In the genomic region with DNA sequence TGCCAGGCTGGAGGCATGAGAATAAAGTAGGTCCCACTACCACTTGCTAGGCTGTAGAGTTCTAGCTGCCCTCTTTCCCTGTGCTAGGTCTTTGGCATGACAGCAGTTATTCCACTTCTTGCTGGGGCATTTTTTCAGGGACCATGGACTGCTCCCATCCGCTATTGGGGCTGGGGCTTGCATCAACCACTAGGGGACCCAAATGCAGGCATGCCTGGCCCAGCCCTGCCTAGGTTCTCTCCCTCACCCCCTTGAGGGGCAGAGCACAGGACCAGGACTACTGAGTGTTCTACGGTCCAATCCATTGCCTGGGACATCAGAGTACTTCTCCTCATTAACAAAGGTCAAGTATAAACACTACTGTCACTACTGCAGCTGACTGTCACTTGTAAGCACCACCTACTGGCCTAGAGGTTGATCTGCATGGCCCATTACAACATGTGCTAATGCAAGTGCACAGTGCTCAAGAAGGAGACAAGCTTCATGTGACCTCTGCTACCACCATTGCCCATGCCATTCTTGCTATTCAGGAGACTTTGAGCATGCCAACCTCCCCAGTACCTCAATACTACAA, we compare ENCODE assay signal across 18 cellular contexts.
DNase-seq lines count a peak whose midpoint lies in the region; ATAC-seq, FAIRE-seq and TF ChIP-seq lines count a peak whose summit lies in the region.
"Had no signal": no experiment of that assay in that cellular context is flagged by ENCODE, and none has a peak within 500 bp of the region (broad histone marks: within the 10 kb centered on the region; RNA-seq: fewer than 3 reads in every experiment).

No MANE protein-coding gene starts in this region.

- no peak overlapping the region for H3K23ac ChIP-seq in H1 (ENCODE audit: insufficient read length)

- no peak overlapping the region for H3K14ac ChIP-seq in H1 (ENCODE audit: insufficient read length)

- 96% methylated on average over 2 of the region's 2 CpGs; no CpG with 5 or more reads in 1 of the 2 experiments for WGBS in H1 (ENCODE audit: extremely low coverage in 1 of 2, insufficient coverage in 1 of 2, insufficient read length in 1 of 2, insufficient replicate concordance in 2 of 2, low coverage in 1 of 2, low lambda C conversion rate in 2 of 2, missing lambda C conversion rate in 1 of 2), 2 experiments

- peak; percentile 47 for DNase-seq in SIG-M5 treated with dmso at 0.1 percent for 504 hours (lab: John Stamatoyannopoulos, UW; ENCODE audit: unreplicated experiment)
- no peak for DNase-seq in SIG-M5 (lab: John Stamatoyannopoulos, UW)
- peak; percentile 27 for DNase-seq in Jurkat, Clone E6-1 (ENCODE audit: low read depth, low spot score)
- no peak for DNase-seq in H1 (ENCODE audit: low read depth in 1 of 2, low spot score in 2 of 2)
- no peak for DNase-seq in upper lobe of right lung
- no peak for DNase-seq in glomerular visceral epithelial cell (ENCODE audit: extremely low spot score)
- DNase-seq: adrenal gland; dorsolateral prefrontal cortex; glutamatergic neuron; HCEC 1CT; mammary epithelial cell; NCI-H187; PC-9; stimulated activated CD4-positive, alpha-beta T cell treated with anti-CD3 and anti-CD28 coated beads, Interleukin-2, amount 100 ng/mL, for 48 hours; stimulated activated naive CD8-positive, alpha-beta T cell treated with anti-CD3 and anti-CD28 coated beads, Interleukin-15, amount 100 ng/mL, for 72 hours; T1000 had no signal

- H3K23me2 ChIP-seq in H1 (ENCODE audit: low read depth, low read length): no peaks in the 10 kb centered on the region

- H2BK12ac ChIP-seq in H1 (ENCODE audit: low read depth, low read length): no peak overlapping the region

- CTCF ChIA-PET in H1 (lab: Charles Lee; ENCODE audit: partially characterized antibody): interaction anchor here (0.5 to 4.8 kb wide), 13 partner anchors 8 to 531 kb away, joined by 3 to 32 read pairs (median 3); no protein-coding TSS in a partner anchor

- H3K79me2 ChIP-seq in H1 (ENCODE audit: control insufficient read depth in 1 of 2, insufficient read depth in 2 of 2, low read length in 2 of 2): no peaks in the 10 kb centered on the region

- FAIRE-seq in H1 (lab: Jason Lieb, UNC): no peak

- H3K9me3 ChIP-seq in H1 (ENCODE audit: insufficient read depth in 2 of 2, low read depth in 1 of 2, low read length in 1 of 2): no peaks in the 10 kb centered on the region
- H3K9me3 ChIP-seq in upper lobe of right lung: no peaks in the 10 kb centered on the region
- H3K9me3 ChIP-seq: adrenal gland had no signal

- no peak overlapping the region for H3K4ac ChIP-seq in H1 (replicated peaks; ENCODE audit: insufficient read length, low read depth, low read length)

- no peak overlapping the region for H4K91ac ChIP-seq in H1 (replicated peaks; ENCODE audit: insufficient read length, low read length)

- no peak overlapping the region for H3K56ac ChIP-seq in H1 (replicated peaks; ENCODE audit: insufficient read length, low read depth, low read length)

- H3K27ac ChIP-seq in H1 (ENCODE audit: low read depth, low read length) (no peak overlapping the region), upper lobe of right lung (no peak overlapping the region)
- H3K27ac ChIP-seq: adrenal gland, dorsolateral prefrontal cortex, PC-9 had no signal

- H4K20me1 ChIP-seq in H1 (replicated peaks in 1 of 2; ENCODE audit: control insufficient read depth in 1 of 2, insufficient read depth in 2 of 2, low read length in 2 of 2): no peaks in the 10 kb centered on the region

- no peaks in the 10 kb centered on the region for H3K27me3 ChIP-seq in H1 (replicated peaks in 1 of 4; ENCODE audit: control insufficient read depth in 3 of 4, extremely low read depth in 1 of 4, insufficient read depth in 3 of 4, low read length in 3 of 4)
- H3K27me3 ChIP-seq in upper lobe of right lung: no peaks in the 10 kb centered on the region
- H3K27me3 ChIP-seq: adrenal gland, dorsolateral prefrontal cortex had no signal

- H4K5ac ChIP-seq in H1 (ENCODE audit: insufficient read length, low read depth, low read length): no peak overlapping the region

- H3K79me1 ChIP-seq in H1 (ENCODE audit: low read depth, low read length): no peaks in the 10 kb centered on the region

- no peak overlapping the region for H3K18ac ChIP-seq in H1 (ENCODE audit: extremely low read depth, low read length)

- intact Hi-C loops in upper lobe of right lung (cut with DNase I): no loop called here

- no peak overlapping the region for H2AK5ac ChIP-seq in H1 (ENCODE audit: low read depth, low read length)

- H3K4me2 ChIP-seq in H1 (ENCODE audit: insufficient read depth in 1 of 2, low read depth in 2 of 2, low read length in 2 of 2): no peak overlapping the region
- H3K4me2 ChIP-seq: PC-9 had no signal

- H2BK15ac ChIP-seq in H1 (ENCODE audit: low read length): no peak overlapping the region

- no peak overlapping the region for H2BK20ac ChIP-seq in H1 (ENCODE audit: low read length)

- no peak overlapping the region for H3K4me3 ChIP-seq in Jurkat, Clone E6-1 (ENCODE audit: low read length)
- H3K4me3 ChIP-seq in H1 (ENCODE audit: extremely low read depth in 1 of 4, insufficient read depth in 2 of 4, low read depth in 3 of 4, low read length in 4 of 4) (no peak overlapping the region), upper lobe of right lung (no peak overlapping the region)
- H3K4me3 ChIP-seq: adrenal gland, dorsolateral prefrontal cortex, PC-9 had no signal

- TF ChIP-seq RAD21 in H1 (IDR thresholded peaks at IDR 0.05 in 1 of 2, conservative IDR thresholded peaks at IDR 0.05 in 1 of 2; ENCODE audit: low read depth in 2 of 2, low read length in 2 of 2): peak; percentile 6 to 7; a peak in 1 of 4 replicates

- TF ChIP-seq POLR2A in H1 (IDR thresholded peaks at IDR 0.05; ENCODE audit: control extremely low read depth in 1 of 2, low read depth in 2 of 2, low read length in 2 of 2): no peak

- H3K36me3 ChIP-seq in H1 (ENCODE audit: control insufficient read depth in 2 of 4, insufficient read depth in 4 of 4, low read length in 3 of 4) (no peaks in the 10 kb centered on the region), upper lobe of right lung (no peaks in the 10 kb centered on the region)
- H3K36me3 ChIP-seq: adrenal gland had no signal

- H3K9ac ChIP-seq in H1 (replicated peaks in 1 of 4; ENCODE audit: extremely low read depth in 1 of 4, low read depth in 3 of 4, low read length in 3 of 4): no peak overlapping the region

- H4K8ac ChIP-seq in H1 (ENCODE audit: extremely low read depth, insufficient read depth, low read length): no peak overlapping the region

- POLR2A ChIA-PET in H1 (lab: Charles Lee; ENCODE audit: partially characterized antibody): no interaction called here

- TF ChIP-seq CTCF in H1 (IDR thresholded peaks at IDR 0.05; ENCODE audit: control extremely low read depth in 1 of 3, insufficient read depth in 1 of 3, low read depth in 1 of 3, low read length in 3 of 3) (peak in 2 of 3 experiments; percentile 24 to 58; a peak in 2 of 4 replicates), upper lobe of right lung (IDR thresholded peaks at IDR 0.05) (no peak)

- no peak overlapping the region for H2BK120ac ChIP-seq in H1 (replicated peaks; ENCODE audit: low read depth, low read length)

- H2BK5ac ChIP-seq in H1 (ENCODE audit: low read depth, low read length): no peak overlapping the region

- H3K4me1 ChIP-seq in H1 (replicated peaks in 1 of 4; ENCODE audit: control insufficient read depth in 3 of 4, insufficient read depth in 4 of 4, low read length in 3 of 4) (no peaks in the 10 kb centered on the region), upper lobe of right lung (no peaks in the 10 kb centered on the region)
- H3K4me1 ChIP-seq: adrenal gland had no signal

- ATAC-seq in upper lobe of right lung (peak; percentile 53), HG02852 (IDR thresholded peaks at IDR 0.05; ENCODE audit: unreplicated experiment) (no peak), HG02840 (IDR thresholded peaks at IDR 0.05; ENCODE audit: low FRiP score, unreplicated experiment) (no peak)
- ATAC-seq: stimulated activated naive CD8-positive, alpha-beta T cell treated with anti-CD3 and anti-CD28 coated beads, Interleukin-15, amount 100 ng/mL, for 72 hours had no signal

- no peak overlapping the region for H2AFZ ChIP-seq in H1 (ENCODE audit: low read length)
- H2AFZ ChIP-seq: PC-9 had no signal

- no peak for TF ChIP-seq EP300 in H1 (IDR thresholded peaks at IDR 0.05; ENCODE audit: borderline replicate concordance in 1 of 2, low read depth in 2 of 2, low read length in 2 of 2)

TF ChIP-seq in H1, 55 proteins besides CTCF, POLR2A, EP300 and RAD21:
- TF ChIP-seq SAP30 (IDR thresholded peaks at IDR 0.05; ENCODE audit: insufficient read depth, insufficient replicate concordance, low read length) (peak; percentile 34), GABPA (IDR thresholded peaks at IDR 0.05; ENCODE audit: borderline replicate concordance, insufficient read depth, low read length) (no peak), SIN3A (conservative IDR thresholded peaks at IDR 0.05 in 1 of 2, IDR thresholded peaks at IDR 0.05 in 1 of 2; ENCODE audit: low read depth in 1 of 2, low read length in 2 of 2) (peak; percentile 66 to 75; a peak in 1 of 4 replicates)
TF ChIP-seq in H1: peak in this region for 2.

Comparison
In these comparisons a context has a peak if more than half of its experiments do, and no peak if none do; other contexts are left out.
1. DNase-seq: peak in SIG-M5 treated with dmso at 0.1 percent for 504 hours (single experiment) and Jurkat, Clone E6-1 (single experiment); none in SIG-M5 (single experiment), H1 (0 of 2), upper lobe of right lung (single experiment) and glomerular visceral epithelial cell (single experiment).